19 cellular contexts compared by ENCODE assay signal in the genomic region with DNA sequence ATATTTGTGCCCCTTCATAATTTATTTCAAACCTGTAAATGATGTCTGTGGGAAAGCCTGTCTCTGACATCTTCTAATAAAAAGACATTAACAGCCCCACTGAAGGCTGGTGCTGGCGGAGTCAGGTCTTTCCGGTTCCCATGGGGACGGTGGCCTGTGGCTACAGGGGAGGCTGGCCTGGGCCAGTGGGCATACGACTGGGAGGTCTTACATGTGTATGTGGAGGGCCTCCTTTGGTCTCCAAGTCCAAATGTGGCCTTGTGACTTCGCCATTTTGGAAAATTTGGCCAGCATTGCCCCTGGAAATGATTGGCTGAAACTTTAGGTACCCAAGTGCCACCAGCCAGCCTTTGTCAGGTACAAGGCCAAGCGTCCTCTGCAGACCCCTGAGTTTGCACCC.
"Had no signal": no experiment of that assay in that cellular context is flagged by ENCODE, and none has a peak within 500 bp of the region (broad histone marks: within the 10 kb centered on the region; RNA-seq: fewer than 3 reads in every experiment).

No MANE protein-coding gene starts in this region.

- H3K36me3 Mint-ChIP-seq: naive thymus-derived CD8-positive, alpha-beta T cell; neural progenitor cell; WTC11 had no signal

- DNase-seq: activated naive CD4-positive, alpha-beta T cell; activated T-cell treated with anti-CD3 and anti-CD28 coated beads, Interleukin-2, amount 50 U/mL, for 1 hour; body of pancreas; effector CD4-positive, alpha-beta T cell; erythroblast; foreskin fibroblast; retina; stimulated activated CD4-positive, alpha-beta T cell treated with anti-CD3 and anti-CD28 coated beads, Interleukin-12 subunit alpha, Interleukin-12 subunit beta, amount 100 ng/mL, for 4 hours; stimulated activated CD4-positive, alpha-beta T cell treated with anti-CD3 and anti-CD28 coated beads, Interleukin-4, amount 100 ng/mL, for 4 hours; stimulated activated naive CD8-positive, alpha-beta T cell treated with anti-CD3 and anti-CD28 coated beads, Interleukin-15, Interleukin-2, amounts not matched to agents 100 U/mL and 50 U/mL, for 24 hours; thyroid gland had no signal

- ATAC-seq: body of pancreas; left lobe of liver; naive thymus-derived CD8-positive, alpha-beta T cell; stimulated activated naive CD8-positive, alpha-beta T cell treated with anti-CD3 and anti-CD28 coated beads, Interleukin-15, Interleukin-2, amounts not matched to agents 100 U/mL and 50 U/mL, for 24 hours; WTC11 had no signal

- H3K27me3 Mint-ChIP-seq: naive thymus-derived CD8-positive, alpha-beta T cell had no signal

- H3K4me3 Mint-ChIP-seq: dendritic cell treated with granulocyte-macrophage colony-stimulating factor and Interleukin-4, amounts not matched to agents 40 ng/mL and 50 ng/mL, for 4 days; naive thymus-derived CD8-positive, alpha-beta T cell; WTC11 had no signal

- H3K9me3 ChIP-seq: body of pancreas, thyroid gland had no signal

- H2AFZ ChIP-seq: neural progenitor cell had no signal

- H3K4me3 ChIP-seq: body of pancreas, cardiac muscle cell, lung, neural progenitor cell, thyroid gland had no signal

- H3K4me2 ChIP-seq: neural progenitor cell had no signal

- H3K36me3 ChIP-seq: cardiac muscle cell, neural progenitor cell, thyroid gland had no signal

- H3K4me1 ChIP-seq: body of pancreas, neural progenitor cell had no signal

- H3K27ac Mint-ChIP-seq: dendritic cell treated with granulocyte-macrophage colony-stimulating factor and Interleukin-4, amounts not matched to agents 40 ng/mL and 50 ng/mL, for 4 days; naive thymus-derived CD8-positive, alpha-beta T cell; progenitor cell of endocrine pancreas; WTC11 had no signal

- H3K27ac ChIP-seq: body of pancreas, cardiac muscle cell, neural progenitor cell, thyroid gland had no signal

- H3K27me3 ChIP-seq: body of pancreas, cardiac muscle cell, neural progenitor cell, thyroid gland had no signal

- H3K9me3 Mint-ChIP-seq: dendritic cell treated with granulocyte-macrophage colony-stimulating factor and Interleukin-4, amounts not matched to agents 40 ng/mL and 50 ng/mL, for 4 days; naive thymus-derived CD8-positive, alpha-beta T cell; neural progenitor cell; WTC11 had no signal
